28 cellular contexts compared by ENCODE assay signal in the genomic region with DNA sequence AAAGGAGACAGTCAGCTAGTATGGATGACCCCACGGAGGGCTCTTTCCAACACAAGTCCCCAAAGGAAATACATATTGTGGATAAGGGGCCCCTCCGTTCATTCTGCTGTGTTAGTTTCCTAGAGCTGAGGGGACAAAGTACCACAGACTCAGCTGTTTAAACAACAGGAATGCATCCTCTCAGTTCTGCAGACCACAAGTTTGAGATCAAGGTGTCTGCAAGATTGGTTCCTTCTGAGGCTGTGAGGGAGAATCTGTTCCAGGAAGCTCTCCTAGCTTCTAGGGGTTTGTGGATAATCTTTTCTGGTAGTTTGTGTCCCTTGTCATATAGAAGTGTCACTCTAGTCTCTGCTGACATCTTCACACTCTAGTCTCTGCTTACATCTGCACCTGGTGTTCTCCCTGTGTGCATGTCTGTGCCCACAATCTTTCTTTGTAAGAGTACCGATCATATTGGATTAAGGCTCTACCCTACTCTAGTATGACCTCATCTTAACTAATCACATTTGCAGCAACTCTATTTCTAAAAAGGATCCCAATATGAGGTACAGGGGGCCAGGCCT.
"Had no signal": no experiment of that assay in that cellular context is flagged by ENCODE, and none has a peak within 500 bp of the region (broad histone marks: within the 10 kb centered on the region; RNA-seq: fewer than 3 reads in every experiment).

No MANE protein-coding gene starts in this region.

- H3K9me3 Mint-ChIP-seq: natural killer cell had no signal

- H3K27ac Mint-ChIP-seq: activated T-helper 17 cell treated with anti-CD3 and anti-CD28 coated beads, Interleukin-2, amount 50 U/mL, for 72 hours; natural killer cell; T-helper 17 cell had no signal

- H3K4me1 ChIP-seq: esophagus squamous epithelium, left lung, lower lobe of right lung, right atrium auricular region, spleen, upper lobe of left lung, vagina had no signal

- H3K4me3 Mint-ChIP-seq: activated T-cell treated with anti-CD3 and anti-CD28 coated beads, Interleukin-2, amount 50 U/mL, for 4 hours; activated T-helper 17 cell treated with anti-CD3 and anti-CD28 coated beads, Interleukin-2, amount 50 U/mL, for 72 hours; central memory CD8-positive, alpha-beta T cell; natural killer cell; T-helper 17 cell had no signal

- H3K4me1 Mint-ChIP-seq: activated T-helper 17 cell treated with anti-CD3 and anti-CD28 coated beads, Interleukin-2, amount 50 U/mL, for 72 hours; T-helper 17 cell had no signal

- H3K27me3 ChIP-seq: esophagus squamous epithelium, left lung, spleen, upper lobe of left lung, vagina had no signal

- FAIRE-seq: bronchial epithelial cell, colon, endometrium had no signal

- ATAC-seq: activated T-helper 17 cell treated with anti-CD3 and anti-CD28 coated beads, Interleukin-2, amount 50 U/mL, for 72 hours; left lung; lower lobe of right lung; natural killer cell; T-helper 17 cell had no signal

- H3K9me3 ChIP-seq: esophagus squamous epithelium, left lung, lower lobe of right lung, upper lobe of left lung, vagina had no signal

- DNase-seq: activated CD4-positive, alpha-beta T cell treated with anti-CD3 and anti-CD28 coated beads, Interleukin-2, amount 50 U/mL, for 4 hours; activated CD4-positive, CD25-positive, alpha-beta regulatory T cell treated with anti-CD3 and anti-CD28 coated beads, Interleukin-2, amount 50 U/mL, for 72 hours; activated gamma-delta T cell treated with Interleukin-2 at 50 U/mL for 16 hours; activated naive CD4-positive, alpha-beta T cell treated with anti-CD3 and anti-CD28 coated beads, Interleukin-2, amount 50 U/mL, for 16 hours; activated T-cell treated with anti-CD3 and anti-CD28 coated beads, Interleukin-2, amount 50 U/mL, for 4 hours; anterior cingulate cortex; dermis blood vessel endothelial cell; effector CD4-positive, alpha-beta T cell; esophagus squamous epithelium; foreskin melanocyte; kidney glomerular epithelial cell; left lung; lower lobe of right lung; mesenchymal stem cell; natural killer cell; spleen; SW 1271; T-helper 17 cell; T1000; upper lobe of left lung had no signal

- H3K4me3 ChIP-seq: esophagus squamous epithelium, left lung, lower lobe of right lung, right atrium auricular region, spleen, upper lobe of left lung, vagina had no signal

- H3K27ac ChIP-seq: epithelial cell of prostate, esophagus squamous epithelium, left lung, lower lobe of right lung, right atrium auricular region, spleen, upper lobe of left lung, vagina had no signal

- H3K36me3 ChIP-seq: esophagus squamous epithelium, left lung, lower lobe of right lung, right atrium auricular region, spleen, upper lobe of left lung, vagina had no signal
